1 cellular context compared by ENCODE assay signal in the genomic region with DNA sequence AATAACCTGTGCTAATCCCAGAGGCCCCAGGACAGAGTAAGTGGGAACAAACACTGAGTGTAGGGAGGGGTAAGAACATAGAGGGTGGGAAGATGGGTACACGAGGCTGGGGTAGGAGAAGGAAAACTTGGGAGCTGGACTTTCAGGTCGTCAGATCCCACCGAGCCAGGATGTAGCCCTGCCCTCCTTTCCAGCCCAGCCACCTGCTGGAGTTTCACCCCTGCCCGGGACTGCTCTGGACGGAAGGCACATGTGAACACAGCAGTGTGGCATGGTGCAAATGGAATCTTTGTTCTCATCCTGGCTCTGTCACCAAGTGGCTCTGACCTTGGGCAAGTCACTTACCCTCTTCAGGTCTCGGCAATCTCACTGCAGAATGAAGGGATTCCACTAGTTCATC.
TF ChIP-seq lines count a peak whose summit lies in the region.

No MANE protein-coding gene starts in this region.

TF ChIP-seq in WTC11, 78 proteins besides CTCF, POLR2A, EP300 and RAD21 (continued from another document):
- TF ChIP-seq SP1 (CRISPR knock-in tag; conservative IDR thresholded peaks at IDR 0.05) = no peak
TF ChIP-seq in WTC11: peak in this region for 0.
